Comparison of ENCODE assay signal across 9 cellular contexts in genomic region chr19:34366670-34367423, GRCh38. TPM values are rescaled to one million over a fixed set of nuclear protein-coding genes. Genes with fewer than 3 reads are reported as not detected.
DNase-seq lines count a peak whose midpoint lies in the region; ATAC-seq, FAIRE-seq and TF ChIP-seq lines count a peak whose summit lies in the region.
"Had no signal": no experiment of that assay in that cellular context is flagged by ENCODE, and none has a peak within 500 bp of the region (broad histone marks: within the 10 kb centered on the region; RNA-seq: fewer than 3 reads in every experiment).

No MANE protein-coding gene starts in this region.

- no peak for TF ChIP-seq POLR2A in GM12892 (IDR thresholded peaks at IDR 0.05; ENCODE audit: low read depth, low read length)

- no peak for ATAC-seq in CD4-positive, CD25-positive, alpha-beta regulatory T cell (ENCODE audit: low read depth in 2 of 2)
- no peak for ATAC-seq in GM19035 (IDR thresholded peaks at IDR 0.05; ENCODE audit: unreplicated experiment)
- no peak for ATAC-seq in GM19467 (IDR thresholded peaks at IDR 0.05; ENCODE audit: unreplicated experiment)

- H3K4me3 ChIP-seq in CD4-positive, CD25-positive, alpha-beta regulatory T cell (ENCODE audit: low read depth, low read length) = peak overlapping the region; percentile 77
- H3K4me3 ChIP-seq in LNCaP clone FGC (ENCODE audit: low read depth, low read length) (peak overlapping the region; percentile 94), bronchial epithelial cell (ENCODE audit: low read depth, low read length) (no peak overlapping the region), neural cell (ENCODE audit: low read length) (peak overlapping the region; percentile 90)

- H3K27ac ChIP-seq in CD4-positive, CD25-positive, alpha-beta regulatory T cell (ENCODE audit: insufficient read depth, low read length, poor library complexity, severe bottlenecking) = no peak overlapping the region
- no peak overlapping the region for H3K27ac ChIP-seq in neural cell (ENCODE audit: low read length)

- no peaks in the 10 kb centered on the region for H3K9me3 Mint-ChIP-seq in CD4-positive, CD25-positive, alpha-beta regulatory T cell

- H3F3A ChIP-seq in neural cell (ENCODE audit: insufficient read depth, low read length, poor library complexity, severe bottlenecking) = no peaks in the 10 kb centered on the region

- H3K79me2 ChIP-seq in neural cell (replicated peaks; ENCODE audit: insufficient read depth, low read length) = no peaks in the 10 kb centered on the region

- no peak for TF ChIP-seq EP300 in neural cell (conservative IDR thresholded peaks at IDR 0.05; ENCODE audit: poor library complexity, severe bottlenecking)

- no peak overlapping the region for H2AFZ ChIP-seq in neural cell (ENCODE audit: low read depth, low read length)

- peaks cover 18% of the 10 kb centered on the region for H3K36me3 Mint-ChIP-seq in CD4-positive, CD25-positive, alpha-beta regulatory T cell

- H3K36me3 ChIP-seq in CD4-positive, CD25-positive, alpha-beta regulatory T cell (ENCODE audit: control insufficient read depth, insufficient read depth, low read length) = peaks cover 34% of the 10 kb centered on the region
- H3K36me3 ChIP-seq in bronchial epithelial cell (ENCODE audit: control insufficient read depth, insufficient read depth, low read length) (peaks cover 29% of the 10 kb centered on the region), neural cell (ENCODE audit: insufficient read depth, low read length) (no peaks in the 10 kb centered on the region)

- H3K9me3 ChIP-seq in CD4-positive, CD25-positive, alpha-beta regulatory T cell (ENCODE audit: control insufficient read depth in 2 of 2, low read length in 2 of 2) = no peaks in the 10 kb centered on the region
- no peaks in the 10 kb centered on the region for H3K9me3 ChIP-seq in neural cell (ENCODE audit: low read length)

- H3K27ac Mint-ChIP-seq in CD4-positive, CD25-positive, alpha-beta regulatory T cell = peak overlapping the region; percentile 20 to 85 (median 81)

- no peak for TF ChIP-seq RAD21 in neural cell (conservative IDR thresholded peaks at IDR 0.05)

- no peaks in the 10 kb centered on the region for H3K9me2 ChIP-seq in neural cell (ENCODE audit: insufficient read depth, low read length)

- no peaks in the 10 kb centered on the region for H3K27me3 ChIP-seq in CD4-positive, CD25-positive, alpha-beta regulatory T cell (ENCODE audit: control insufficient read depth, insufficient read depth, low read length)
- H3K27me3 ChIP-seq in bronchial epithelial cell (ENCODE audit: control insufficient read depth, insufficient read depth, low read length) (no peaks in the 10 kb centered on the region), neural cell (ENCODE audit: insufficient read depth, low read depth, low read length) (no peaks in the 10 kb centered on the region)

- no peak for TF ChIP-seq CTCF in LNCaP clone FGC (IDR thresholded peaks at IDR 0.05; ENCODE audit: control insufficient read depth, extremely low read depth, insufficient read depth)
- no peak for TF ChIP-seq CTCF in bronchial epithelial cell (IDR thresholded peaks at IDR 0.05; ENCODE audit: insufficient read depth, low read length, severe bottlenecking)
- no peak for TF ChIP-seq CTCF in neural cell (IDR thresholded peaks at IDR 0.05; ENCODE audit: poor library complexity, severe bottlenecking)

- no peak overlapping the region for H3K4me2 ChIP-seq in neural cell (ENCODE audit: low read length)

- no peak for FAIRE-seq in bronchial epithelial cell (lab: Jason Lieb, UNC)
- FAIRE-seq in GM12892 (lab: Jason Lieb, UNC) = no peak

- peak overlapping the region; percentile 93 to 97 (median 96) for H3K4me3 Mint-ChIP-seq in CD4-positive, CD25-positive, alpha-beta regulatory T cell

- DNase-seq in CD4-positive, CD25-positive, alpha-beta regulatory T cell = no peak
- DNase-seq in LNCaP clone FGC (ENCODE audit: low read depth) (no peak), bronchial epithelial cell (ENCODE audit: low read depth) (peak; percentile 10), NCI-H1694 treated with DMSO at 0.1 percent for 48 hours (lab: John Stamatoyannopoulos, UW) (no peak), GM12892 (ENCODE audit: insufficient read length) (no peak)
- DNase-seq: posterior cingulate gyrus had no signal

- H3K9ac ChIP-seq in neural cell (ENCODE audit: low read length) = no peak overlapping the region

- H3K4me1 ChIP-seq in CD4-positive, CD25-positive, alpha-beta regulatory T cell (ENCODE audit: control insufficient read depth, insufficient read depth, low read length, poor library complexity, severe bottlenecking) = peaks cover 23% of the 10 kb centered on the region

- no peaks in the 10 kb centered on the region for H4K20me1 ChIP-seq in neural cell (ENCODE audit: insufficient read depth)

- no peaks in the 10 kb centered on the region for H3K27me3 Mint-ChIP-seq in CD4-positive, CD25-positive, alpha-beta regulatory T cell

- H3K4me1 Mint-ChIP-seq in CD4-positive, CD25-positive, alpha-beta regulatory T cell = peaks cover 10 to 51% (median 29%) of the 10 kb centered on the region in 4 donors

TF ChIP-seq in neural cell, 6 proteins besides CTCF, POLR2A, EP300 and RAD21:
- TF ChIP-seq SMC3 (conservative IDR thresholded peaks at IDR 0.05; ENCODE audit: poor library complexity) (no peak), EZH2 (IDR thresholded peaks at IDR 0.05; ENCODE audit: borderline replicate concordance, insufficient read depth, low read length, poor library complexity, severe bottlenecking) (no peak), MXI1 (conservative IDR thresholded peaks at IDR 0.05; ENCODE audit: poor library complexity, severe bottlenecking) (no peak), POLR2AphosphoS5 (IDR thresholded peaks at IDR 0.05) (no peak), TAF1 (IDR thresholded peaks at IDR 0.05; ENCODE audit: low read depth) (no peak), REST (IDR thresholded peaks at IDR 0.05; ENCODE audit: borderline replicate concordance) (no peak)

RNA-seq across cellular contexts. Expression of gene GPI, which starts 1.9 kb away (rescaled TPM):
- total RNA-seq in CD4-positive, CD25-positive, alpha-beta regulatory T cell = 116 TPM
- 100 to 1,000 TPM; 141 to 148 (median 144) TPM for polyA plus RNA-seq in CD4-positive, CD25-positive, alpha-beta regulatory T cell
- total RNA-seq in bronchial epithelial cell = 125 and 130 TPM in 2 replicates
- polyA plus RNA-seq in neural cell = 113 and 124 TPM in 2 replicates
- 137 and 144 TPM in 2 replicates for polyA minus RNA-seq in neural cell
- 399 TPM for polyA plus RNA-seq in GM12892 (2012; ENCODE audit: missing spikeins)

RNA-seq across cellular contexts. Expression of gene PDCD2L, which starts 37.4 kb away (rescaled TPM):
- 9.0 TPM for total RNA-seq in CD4-positive, CD25-positive, alpha-beta regulatory T cell
- 10 to 100 TPM; 17.8 to 24.4 (median 22.1) TPM for polyA plus RNA-seq in CD4-positive, CD25-positive, alpha-beta regulatory T cell
- total RNA-seq in bronchial epithelial cell = 12.9 and 24.5 TPM in 2 replicates
- 47.5 and 75.2 TPM in 2 replicates for polyA plus RNA-seq in neural cell
- 19.7 and 23.5 TPM in 2 replicates for polyA minus RNA-seq in neural cell
- polyA plus RNA-seq in GM12892 (2012; ENCODE audit: missing spikeins) = 48.8 TPM
